In genomic region chr15:40358492-40359353, GRCh38 we compare ENCODE assay signal across 6 cellular contexts. TPM values are rescaled to one million over a fixed set of nuclear protein-coding genes. Genes with fewer than 3 reads are reported as not detected.
A peak's percentile ranks its signal among the peaks of the same experiment; 100 is the strongest.
DNase-seq lines count a peak whose midpoint lies in the region; ATAC-seq lines count a peak whose summit lies in the region.

No MANE protein-coding gene starts in this region.

- H3K27ac ChIP-seq in mesenchymal stem cell (ENCODE audit: low read length, poor library complexity, severe bottlenecking), result no peak overlapping the region

- H3K4me2 ChIP-seq in mesenchymal stem cell (ENCODE audit: low read length, poor library complexity, severe bottlenecking), result peak overlapping the region; percentile 85

- no peak overlapping the region for H2BK120ac ChIP-seq in mesenchymal stem cell (ENCODE audit: low read depth, low read length)

- H4K91ac ChIP-seq in mesenchymal stem cell (ENCODE audit: low read length), result no peak overlapping the region

- H3K23ac ChIP-seq in mesenchymal stem cell (ENCODE audit: low read length in 2 of 2), result no peak overlapping the region

- H3K9ac ChIP-seq in mesenchymal stem cell (ENCODE audit: low read length), result no peak overlapping the region

- DNase-seq in Daoy (ENCODE audit: low read depth) (peak; percentile 49), mesenchymal stem cell (no peak), middle frontal gyrus (ENCODE audit: extremely low spot score, low spot score) (no peak), HPDE6-E6E7 (ENCODE audit: extremely low spot score) (no peak)
- peak; percentile 17 for DNase-seq in activated gamma-delta T cell treated with anti-CD3 and anti-CD28 coated beads, Interleukin-2, amount 50 U/mL, for 16 hours (ENCODE audit: low read depth)

- no peaks in the 10 kb centered on the region for H3K79me1 ChIP-seq in mesenchymal stem cell (replicated peaks; ENCODE audit: low read length, poor library complexity, severe bottlenecking)

- H3K36me3 ChIP-seq in mesenchymal stem cell (ENCODE audit: control insufficient read depth in 1 of 2, insufficient read depth in 2 of 2, low read depth in 1 of 2, low read length in 2 of 2), result no peaks in the 10 kb centered on the region

- no peak overlapping the region for H2BK5ac ChIP-seq in mesenchymal stem cell (ENCODE audit: low read depth, low read length, poor library complexity, severe bottlenecking)

- no peak overlapping the region for H2AK5ac ChIP-seq in mesenchymal stem cell (ENCODE audit: low read length, severe bottlenecking)

- no peak overlapping the region for H3K18ac ChIP-seq in mesenchymal stem cell (ENCODE audit: low read depth in 1 of 2, low read length in 2 of 2)

- 13% methylated on average over 30 of the region's 31 CpGs for WGBS in mesenchymal stem cell

- H2BK15ac ChIP-seq in mesenchymal stem cell (ENCODE audit: low read depth, poor library complexity, severe bottlenecking), result no peak overlapping the region

- H2BK12ac ChIP-seq in mesenchymal stem cell (ENCODE audit: low read length in 2 of 2), result no peak overlapping the region

- no peak overlapping the region for H4K8ac ChIP-seq in mesenchymal stem cell (ENCODE audit: low read length)

- no peak overlapping the region for H2AFZ ChIP-seq in mesenchymal stem cell (ENCODE audit: low read depth, low read length)

- H3K4me1 ChIP-seq in mesenchymal stem cell (ENCODE audit: control insufficient read depth, insufficient read depth, low read depth, low read length), result peaks cover 23% of the 10 kb centered on the region

- H3K27me3 ChIP-seq in mesenchymal stem cell (ENCODE audit: control insufficient read depth in 1 of 2, insufficient read depth in 1 of 2, low read length in 2 of 2), result peaks cover 42 to 67% of the 10 kb centered on the region in 2 experiments

- no peaks in the 10 kb centered on the region for H3K9me3 ChIP-seq in mesenchymal stem cell (ENCODE audit: control insufficient read depth, low read length)

- peak overlapping the region; percentile 48 to 65 for H3K4me3 ChIP-seq in mesenchymal stem cell (ENCODE audit: insufficient read depth in 1 of 2, low read depth in 1 of 2, low read length in 2 of 2)

- H3K4ac ChIP-seq in mesenchymal stem cell (ENCODE audit: low read depth in 1 of 2, low read length in 2 of 2), result no peak overlapping the region

- H3K14ac ChIP-seq in mesenchymal stem cell (ENCODE audit: low read length in 2 of 2), result no peak overlapping the region

- ATAC-seq in HG03066 (IDR thresholded peaks at IDR 0.05; ENCODE audit: low read depth, unreplicated experiment), result peak; percentile 6

RNA-seq across cellular contexts. Expression of gene DISP2, which starts 0.7 kb away (rescaled TPM):
- total RNA-seq in Daoy (2014; rRNA removed; shearing (Covaris generic)), result 0.51 and 1.1 TPM in 2 replicates
- polyA plus RNA-seq in mesenchymal stem cell (2013, experiment 1 of 2), result 0.44 TPM
- 0.49 TPM for polyA plus RNA-seq in mesenchymal stem cell (2013, experiment 2 of 2)

RNA-seq across cellular contexts. Expression of gene PHGR1, which starts 7.9 kb away (rescaled TPM):
- total RNA-seq in Daoy (2014; rRNA removed; shearing (Covaris generic)), result not detected in 2 replicates
- polyA plus RNA-seq in mesenchymal stem cell (2013, experiment 1 of 2), result not detected
- not detected for polyA plus RNA-seq in mesenchymal stem cell (2013, experiment 2 of 2)

RNA-seq across cellular contexts. Expression of gene CCDC9B, which starts 18.0 kb away (rescaled TPM):
- 5.4 and 6.1 TPM in 2 replicates for total RNA-seq in Daoy (2014; rRNA removed; shearing (Covaris generic))
- 34.5 TPM for polyA plus RNA-seq in mesenchymal stem cell (2013, experiment 1 of 2)
- 31.6 TPM for polyA plus RNA-seq in mesenchymal stem cell (2013, experiment 2 of 2)

RNA-seq across cellular contexts. Expression of gene KNSTRN, which starts 23.8 kb away (rescaled TPM):
- total RNA-seq in Daoy (2014; rRNA removed; shearing (Covaris generic)), result 91.9 and 144 TPM in 2 replicates
- polyA plus RNA-seq in mesenchymal stem cell (2013, experiment 1 of 2), result 11.7 TPM
- 12.3 TPM for polyA plus RNA-seq in mesenchymal stem cell (2013, experiment 2 of 2)

RNA-seq across cellular contexts. Expression of gene INAFM2, which starts 35.2 kb away (rescaled TPM):
- 12.9 and 15.5 TPM in 2 replicates for total RNA-seq in Daoy (2014; rRNA removed; shearing (Covaris generic))
- 75.5 TPM for polyA plus RNA-seq in mesenchymal stem cell (2013, experiment 1 of 2)
- polyA plus RNA-seq in mesenchymal stem cell (2013, experiment 2 of 2), result 80.9 TPM

Comparison
In these comparisons a context has a peak if more than half of its experiments do, and no peak if none do; other contexts are left out.
1. DNase-seq: peak in Daoy (single experiment) and activated gamma-delta T cell treated with anti-CD3 and anti-CD28 coated beads, Interleukin-2, amount 50 U/mL, for 16 hours (single experiment); none in mesenchymal stem cell (single experiment), middle frontal gyrus (single experiment) and HPDE6-E6E7 (single experiment).